Comparison of ENCODE assay signal across 8 cellular contexts in the genomic region with DNA sequence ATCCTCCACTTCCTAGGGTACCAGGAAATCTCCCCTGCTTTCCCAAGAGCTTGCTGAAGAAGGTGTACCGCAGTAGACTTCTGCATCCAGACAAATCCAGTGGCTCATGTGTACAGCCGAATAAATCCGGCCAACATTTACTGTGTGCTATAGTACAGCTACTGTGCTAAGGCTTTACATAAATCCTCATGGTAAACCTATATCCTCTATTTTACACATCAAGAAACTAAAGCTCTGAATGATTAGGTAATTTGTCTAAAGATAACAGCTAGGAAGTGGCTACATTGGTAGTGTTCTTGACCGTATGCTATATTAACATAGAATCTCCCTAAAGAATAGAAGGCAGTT.
DNase-seq lines count a peak whose midpoint lies in the region; ATAC-seq lines count a peak whose summit lies in the region.

No MANE protein-coding gene starts in this region.

- H3K4me3 Mint-ChIP-seq in memory B cell, result peak overlapping the region; percentile 96

- H3K9me3 ChIP-seq in adipocyte (ENCODE audit: control insufficient read depth, low read length), result no peaks in the 10 kb centered on the region

- no peaks in the 10 kb centered on the region for H3K36me3 ChIP-seq in adipocyte (ENCODE audit: control insufficient read depth, insufficient read depth, low read length, severe bottlenecking)

- H3K27ac Mint-ChIP-seq in memory B cell, result peak overlapping the region; percentile 75

- H3K9me3 Mint-ChIP-seq in memory B cell, result no peaks in the 10 kb centered on the region

- H3K36me3 Mint-ChIP-seq in memory B cell, result peaks cover 5% of the 10 kb centered on the region

- peak overlapping the region; percentile 96 for H3K4me3 ChIP-seq in adipocyte (ENCODE audit: low read length)

- no peak for DNase-seq in adipocyte (ENCODE audit: low read depth)
- no peak for DNase-seq in memory B cell (ENCODE audit: low spot score in 2 of 2)
- no peak for DNase-seq in anterior cingulate cortex (lab: John Stamatoyannopoulos, UW)
- no peak for DNase-seq in cerebellar nuclear complex (lab: John Stamatoyannopoulos, UW)
- DNase-seq in KG1 (lab: John Stamatoyannopoulos, UW), result no peak
- no peak for DNase-seq in COR-L47 (lab: John Stamatoyannopoulos, UW)

- no peaks in the 10 kb centered on the region for H3K27me3 ChIP-seq in adipocyte (replicated peaks; ENCODE audit: control insufficient read depth, insufficient read depth, low read length)

- H3K27me3 Mint-ChIP-seq in memory B cell, result peaks cover 3% of the 10 kb centered on the region

- peaks cover 10% of the 10 kb centered on the region for H3K4me1 ChIP-seq in adipocyte (ENCODE audit: control insufficient read depth, insufficient read depth, low read length)

- ATAC-seq in GM18499 (IDR thresholded peaks at IDR 0.05; ENCODE audit: insufficient read depth, unreplicated experiment) (peak; percentile 5), HG03025 (IDR thresholded peaks at IDR 0.05; ENCODE audit: low FRiP score, unreplicated experiment) (peak; percentile 6), memory B cell (ENCODE audit: low read depth) (peak; percentile 1)

- H3K4me1 Mint-ChIP-seq in memory B cell, result peaks cover 13% of the 10 kb centered on the region

- H3K9ac ChIP-seq in adipocyte (ENCODE audit: low read length), result peak overlapping the region; percentile 99
